ENCODE assay signal across 22 cellular contexts in genomic region chr19:15445807-15446376, GRCh38. TPM values are rescaled to one million over a fixed set of nuclear protein-coding genes. Genes with fewer than 3 reads are reported as not detected.
"Had no signal": no experiment of that assay in that cellular context is flagged by ENCODE, and none has a peak within 500 bp of the region (broad histone marks: within the 10 kb centered on the region; RNA-seq: fewer than 3 reads in every experiment).

No MANE protein-coding gene starts in this region.

- ATAC-seq: activated CD4-positive, alpha-beta T cell treated with anti-CD3 and anti-CD28 coated beads for 36 hours; activated CD8-positive, alpha-beta T cell treated with anti-CD3 and anti-CD28 coated beads, Interleukin-2, amount 10 ng/mL, durations not matched to agents 7 days and 5 days; gastroesophageal sphincter; mucosa of descending colon; natural killer cell treated with Interleukin-12 subunit alpha and Interleukin-12 subunit beta and Interleukin-15 and Interleukin-18, amount 100 ng/mL, for 72 hours; T-cell had no signal

- H3K36me3 ChIP-seq: colonic mucosa, ovary had no signal

- H3K4me1 ChIP-seq: colonic mucosa had no signal

- H3K27ac ChIP-seq: colonic mucosa, epithelial cell of prostate, ovary, SK-N-MC, VCaP had no signal

- H3K4me3 ChIP-seq: colonic mucosa, gastroesophageal sphincter, mucosa of descending colon, ovary, SK-N-MC had no signal

- H3K9me3 ChIP-seq: colonic mucosa, gastroesophageal sphincter, mucosa of descending colon, ovary had no signal

- DNase-seq: activated CD4-positive, alpha-beta T cell treated with anti-CD3 and anti-CD28 coated beads for 36 hours; activated CD8-positive, alpha-beta memory T cell treated with anti-CD3 and anti-CD28 coated beads, Interleukin-2, amount 50 U/mL, for 48 hours; activated CD8-positive, alpha-beta T cell treated with anti-CD3 and anti-CD28 coated beads, Interleukin-2, amount 10 ng/mL, durations not matched to agents 7 days and 5 days; activated naive CD4-positive, alpha-beta T cell treated with Interleukin-2 at 50 U/mL for 16 hours; caudate nucleus; colonic mucosa; effector CD8-positive, alpha-beta T cell; hippocampal formation; kidney glomerular epithelial cell; mammary epithelial cell; mucosa of descending colon; retina; stimulated activated CD4-positive, alpha-beta T cell treated with anti-CD3 and anti-CD28 coated beads, Interleukin-1b, Interleukin-23, amount 100 ng/mL, for 48 hours; stimulated activated naive CD4-positive, alpha-beta T cell treated with Interleukin-2 at 50 U/mL for 16 hours; T-cell; T1000 had no signal

- H3K27me3 ChIP-seq: colonic mucosa, gastroesophageal sphincter, ovary had no signal

RNA-seq across cellular contexts. Expression of gene RASAL3, which starts 18.5 kb away (rescaled TPM):
- total RNA-seq: mammary epithelial cell had no signal
- polyA plus RNA-seq: mammary epithelial cell had no signal

RNA-seq across cellular contexts. Expression of gene PGLYRP2, which starts 33.4 kb away (rescaled TPM):
- total RNA-seq: activated CD8-positive, alpha-beta T cell treated with anti-CD3 and anti-CD28 coated beads, Interleukin-2, amount 10 ng/mL, durations not matched to agents 7 days and 5 days; colonic mucosa; gastroesophageal sphincter; mammary epithelial cell; mucosa of descending colon; natural killer cell treated with Interleukin-12 subunit alpha and Interleukin-12 subunit beta and Interleukin-15 and Interleukin-18, amount 100 ng/mL, for 72 hours had no signal
- polyA plus RNA-seq: mammary epithelial cell, ovary had no signal
